8 cellular contexts compared by ENCODE assay signal in the genomic region with DNA sequence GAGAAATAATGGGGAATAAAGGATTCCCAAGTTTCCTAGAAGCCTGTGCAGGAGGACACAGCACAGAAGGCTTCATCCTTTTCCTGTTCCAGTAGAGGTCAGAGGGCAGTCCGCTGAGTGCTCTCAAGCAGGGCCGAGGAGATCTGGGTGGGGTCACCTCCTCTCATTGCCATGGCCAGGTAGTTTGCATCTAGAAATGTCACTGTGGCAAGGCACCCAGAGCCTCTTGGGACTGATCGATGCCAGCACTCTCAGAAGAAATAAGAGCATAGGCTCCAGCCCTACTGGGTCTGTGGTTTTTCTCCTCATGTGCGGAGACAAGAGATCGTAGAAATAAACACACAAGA. TPM values are rescaled to one million over a fixed set of nuclear protein-coding genes. Genes with fewer than 3 reads are reported as not detected.
DNase-seq lines count a peak whose midpoint lies in the region; ATAC-seq and TF ChIP-seq lines count a peak whose summit lies in the region.

No MANE protein-coding gene starts in this region.

- no peak for DNase-seq in activated CD8-positive, alpha-beta T cell treated with anti-CD3 and anti-CD28 coated beads for 36 hours
- no peak for DNase-seq in erythroblast (lab: John Stamatoyannopoulos, UW)
- DNase-seq in NCI-H69 (lab: John Stamatoyannopoulos, UW): no peak
- no peak for DNase-seq in G401 (ENCODE audit: low spot score)
- no peak for DNase-seq in occipital lobe (lab: John Stamatoyannopoulos, UW)

- H3K4me1 Mint-ChIP-seq in activated CD8-positive, alpha-beta T cell treated with anti-CD3 and anti-CD28 coated beads for 36 hours (ENCODE audit: low read depth): peaks cover 57% of the 10 kb centered on the region
- peaks cover 8% of the 10 kb centered on the region for H3K4me1 Mint-ChIP-seq in nephron

- no peaks in the 10 kb centered on the region for H3K9me3 Mint-ChIP-seq in activated CD8-positive, alpha-beta T cell treated with anti-CD3 and anti-CD28 coated beads for 36 hours
- no peaks in the 10 kb centered on the region for H3K9me3 Mint-ChIP-seq in nephron

- peak overlapping the region; percentile 90 for H3K27ac Mint-ChIP-seq in activated CD8-positive, alpha-beta T cell treated with anti-CD3 and anti-CD28 coated beads for 36 hours
- peak overlapping the region; percentile 49 to 75 (median 57) for H3K27ac Mint-ChIP-seq in nephron

- ATAC-seq in GM18907 (IDR thresholded peaks at IDR 0.05; ENCODE audit: unreplicated experiment) (peak; percentile 52), HG02870 (IDR thresholded peaks at IDR 0.05; ENCODE audit: unreplicated experiment) (peak; percentile 27)
- peak; percentile 46 for ATAC-seq in activated CD8-positive, alpha-beta T cell treated with anti-CD3 and anti-CD28 coated beads for 36 hours

- no peak for TF ChIP-seq POLR2A in erythroblast (IDR thresholded peaks at IDR 0.05; ENCODE audit: low read length)

- peaks cover 39% of the 10 kb centered on the region for H3K36me3 Mint-ChIP-seq in activated CD8-positive, alpha-beta T cell treated with anti-CD3 and anti-CD28 coated beads for 36 hours (ENCODE audit: low read depth)
- H3K36me3 Mint-ChIP-seq in nephron (ENCODE audit: low read depth): peaks cover 50% of the 10 kb centered on the region

- TF ChIP-seq CTCF in activated CD8-positive, alpha-beta T cell treated with anti-CD3 and anti-CD28 coated beads for 36 hours (IDR thresholded peaks at IDR 0.05): no peak
- TF ChIP-seq CTCF in nephron (IDR thresholded peaks at IDR 0.05; ENCODE audit: unreplicated experiment in 3 of 3): no peak

- in situ Hi-C loops in G401 (cut with HindIII; ENCODE audit: low sequenced_read_pairs): no loop called here

- intact Hi-C loops in activated CD8-positive, alpha-beta T cell treated with anti-CD3 and anti-CD28 coated beads for 36 hours (cut with micrococcal nuclease): no loop called here

- H3K4me3 Mint-ChIP-seq in activated CD8-positive, alpha-beta T cell treated with anti-CD3 and anti-CD28 coated beads for 36 hours: peak overlapping the region; percentile 72
- H3K4me3 Mint-ChIP-seq in nephron: peak overlapping the region; percentile 31 to 74 (median 63)

- no peaks in the 10 kb centered on the region for H3K27me3 Mint-ChIP-seq in activated CD8-positive, alpha-beta T cell treated with anti-CD3 and anti-CD28 coated beads for 36 hours
- no peaks in the 10 kb centered on the region for H3K27me3 Mint-ChIP-seq in nephron (ENCODE audit: low read depth)

- POLR2A ChIA-PET in activated CD8-positive, alpha-beta T cell treated with anti-CD3 and anti-CD28 coated beads for 36 hours (lab: Charles Lee): no interaction called here

- CTCF ChIA-PET in activated CD8-positive, alpha-beta T cell treated with anti-CD3 and anti-CD28 coated beads for 36 hours (lab: Charles Lee): interaction anchor here (0.9 to 8.9 kb wide), 9 partner anchors 9 to 99 kb away, joined by 3 to 226 read pairs (median 26); partner anchors contain the start of gene NUB1

RNA-seq across cellular contexts. Expression of gene NUB1, which starts 7.9 kb away (rescaled TPM):
- total RNA-seq in activated CD8-positive, alpha-beta T cell treated with anti-CD3 and anti-CD28 coated beads for 36 hours: 10 to 100 TPM; 41.0 to 42.5 TPM
- total RNA-seq in G401 (2014; rRNA removed; shearing (Covaris generic)): 41.8 and 59.0 TPM in 2 replicates
- total RNA-seq in occipital lobe: 33.5 TPM
